Comparison of ENCODE assay signal across 26 cellular contexts in genomic region chr7:68492359-68492690, GRCh38.
"Had no signal": no experiment of that assay in that cellular context is flagged by ENCODE, and none has a peak within 500 bp of the region (broad histone marks: within the 10 kb centered on the region; RNA-seq: fewer than 3 reads in every experiment).

No MANE protein-coding gene starts in this region.

- ATAC-seq: stimulated activated effector memory CD8-positive, alpha-beta T cell treated with anti-CD3 and anti-CD28 coated beads, Interleukin-12 subunit alpha, Interleukin-12 subunit beta, amount 100 ng/mL, for 72 hours; stimulated activated memory B cell treated with anti-CD40 and anti-IgM and Interleukin-4, amounts not matched to agents 10 μg/mL and 1 μg/mL and 100 μg/mL, for 72 hours; stimulated activated naive B cell treated with anti-CD40 and anti-IgM and Interleukin-4, amounts not matched to agents 10 μg/mL and 1 μg/mL and 100 μg/mL, for 72 hours; stimulated activated naive CD8-positive, alpha-beta T cell treated with anti-CD3 and anti-CD28 coated beads, Interleukin-15, amount 100 ng/mL, for 72 hours; stimulated activated naive CD8-positive, alpha-beta T cell treated with anti-CD3 and anti-CD28 coated beads, Interleukin-15, Interleukin-2, amounts not matched to agents 100 U/mL and 50 U/mL, for 24 hours; upper lobe of right lung had no signal

- H3K36me3 ChIP-seq: stomach, suprapubic skin, thoracic aorta, thyroid gland, tibial artery, tibial nerve, transverse colon, upper lobe of left lung, upper lobe of right lung, uterus, vagina had no signal

- DNase-seq: stimulated activated CD4-positive, alpha-beta T cell treated with anti-CD3 and anti-CD28 coated beads, Interleukin-2, amount 100 ng/mL, for 48 hours; stimulated activated CD4-positive, alpha-beta T cell treated with anti-CD3 and anti-CD28 coated beads, Interleukin-4, amount 100 ng/mL, for 1 hour; stimulated activated CD4-positive, alpha-beta T cell treated with anti-CD3 and anti-CD28 coated beads, Interleukin-4, amount 100 ng/mL, for 24 hours; stimulated activated CD4-positive, alpha-beta T cell treated with anti-CD3 and anti-CD28 coated beads, Interleukin-4, amount 100 ng/mL, for 4 hours; stimulated activated CD8-positive, alpha-beta memory T cell treated with anti-CD3 and anti-CD28 coated beads, Interleukin-4, amount 100 ng/mL, for 48 hours; stimulated activated naive B cell treated with anti-CD40 and anti-IgM and Interleukin-4, amounts not matched to agents 10 μg/mL and 1 μg/mL and 100 μg/mL, for 72 hours; stimulated activated naive CD4-positive, alpha-beta T cell; stimulated activated naive CD4-positive, alpha-beta T cell treated with Interleukin-2 at 50 U/mL for 16 hours; stimulated activated naive CD8-positive, alpha-beta T cell treated with anti-CD3 and anti-CD28 coated beads, Interleukin-15, amount 100 ng/mL, for 72 hours; stimulated activated naive CD8-positive, alpha-beta T cell treated with anti-CD3 and anti-CD28 coated beads, Interleukin-15, Interleukin-2, amounts not matched to agents 100 U/mL and 50 U/mL, for 24 hours; stomach; substantia nigra; testis; thyroid gland; tibial artery; transverse colon; trophoblast cell; upper lobe of left lung; upper lobe of right lung; uterus had no signal

- H3K4me3 ChIP-seq: stomach, suprapubic skin, testis, thoracic aorta, thyroid gland, tibial artery, tibial nerve, transverse colon, upper lobe of left lung, upper lobe of right lung, uterus, vagina had no signal

- H3K27me3 ChIP-seq: stomach, testis, thyroid gland, tibial artery, tibial nerve, transverse colon, upper lobe of left lung, upper lobe of right lung, uterus, vagina had no signal

- H3K4me1 ChIP-seq: stomach, suprapubic skin, testis, thyroid gland, tibial artery, tibial nerve, transverse colon, upper lobe of left lung, upper lobe of right lung, uterus, vagina had no signal

- H3K9me3 ChIP-seq: suprapubic skin, testis, thoracic aorta, thyroid gland, tibial artery, upper lobe of right lung, uterus, vagina had no signal

- H3K27ac ChIP-seq: stomach, suprapubic skin, testis, thoracic aorta, thyroid gland, tibial artery, tibial nerve, transverse colon, upper lobe of left lung, upper lobe of right lung, uterus, vagina had no signal
